Comparison of ENCODE assay signal across 1 cellular context in genomic region chr17:60135160-60135950, GRCh38.
TF ChIP-seq lines count a peak whose summit lies in the region.

No MANE protein-coding gene starts in this region.

TF ChIP-seq in IMR-90, 13 proteins besides CTCF, POLR2A, EP300 and RAD21 (continued from another document):
- TF ChIP-seq, protein P1, sequence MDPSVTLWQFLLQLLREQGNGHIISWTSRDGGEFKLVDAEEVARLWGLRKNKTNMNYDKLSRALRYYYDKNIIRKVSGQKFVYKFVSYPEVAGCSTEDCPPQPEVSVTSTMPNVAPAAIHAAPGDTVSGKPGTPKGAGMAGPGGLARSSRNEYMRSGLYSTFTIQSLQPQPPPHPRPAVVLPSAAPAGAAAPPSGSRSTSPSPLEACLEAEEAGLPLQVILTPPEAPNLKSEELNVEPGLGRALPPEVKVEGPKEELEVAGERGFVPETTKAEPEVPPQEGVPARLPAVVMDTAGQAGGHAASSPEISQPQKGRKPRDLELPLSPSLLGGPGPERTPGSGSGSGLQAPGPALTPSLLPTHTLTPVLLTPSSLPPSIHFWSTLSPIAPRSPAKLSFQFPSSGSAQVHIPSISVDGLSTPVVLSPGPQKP (IDR thresholded peaks at IDR 0.05; ENCODE audit: borderline replicate concordance, low read depth, low read length), result no peak
- TF ChIP-seq FOS (IDR thresholded peaks at IDR 0.05; ENCODE audit: low read depth, low read length), result no peak
- no peak for TF ChIP-seq RCOR1 (IDR thresholded peaks at IDR 0.05; ENCODE audit: insufficient replicate concordance, low read length)
- TF ChIP-seq USF2 (IDR thresholded peaks at IDR 0.05; ENCODE audit: low read depth, low read length), result no peak
- no peak for TF ChIP-seq MAFK (IDR thresholded peaks at IDR 0.05; ENCODE audit: low read depth, low read length)
- no peak for TF ChIP-seq BHLHE40 (IDR thresholded peaks at IDR 0.05; ENCODE audit: low read depth, low read length)
